ENCODE assay signal across 20 cellular contexts in the genomic region with DNA sequence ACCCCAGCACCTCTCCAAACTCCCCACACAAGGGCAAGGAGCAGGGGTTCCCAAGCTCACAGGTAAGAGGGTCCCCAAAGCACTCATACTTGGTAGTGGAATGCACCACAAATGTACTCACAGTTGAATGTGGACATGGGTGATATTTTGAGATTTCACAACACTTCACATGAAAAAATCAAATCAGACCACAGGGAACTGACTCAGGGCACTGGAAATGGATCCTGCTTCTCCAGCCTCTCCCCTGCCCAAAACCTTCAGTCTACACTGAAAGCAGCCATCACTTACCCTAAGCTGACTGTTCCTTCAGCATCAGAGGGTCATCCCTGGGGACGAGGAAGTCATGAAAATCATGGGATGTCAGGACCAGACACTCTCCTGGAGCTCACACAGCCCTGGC. TPM values are rescaled to one million over a fixed set of nuclear protein-coding genes. Genes with fewer than 3 reads are reported as not detected.
A peak's percentile ranks its signal among the peaks of the same experiment; 100 is the strongest.
DNase-seq lines count a peak whose midpoint lies in the region; ATAC-seq and TF ChIP-seq lines count a peak whose summit lies in the region.
"Had no signal": no experiment of that assay in that cellular context is flagged by ENCODE, and none has a peak within 500 bp of the region (broad histone marks: within the 10 kb centered on the region; RNA-seq: fewer than 3 reads in every experiment).

No MANE protein-coding gene starts in this region.

- peaks cover 6% of the 10 kb centered on the region for H3K4me1 ChIP-seq in mesenchymal stem cell (ENCODE audit: control insufficient read depth, insufficient read depth, low read depth, low read length)
- no peaks in the 10 kb centered on the region for H3K4me1 ChIP-seq in left ventricle myocardium inferior
- H3K4me1 ChIP-seq: neural progenitor cell had no signal

- no peak overlapping the region for H3K4me2 ChIP-seq in mesenchymal stem cell (ENCODE audit: low read length, poor library complexity, severe bottlenecking)
- H3K4me2 ChIP-seq: neural progenitor cell had no signal

- no peak overlapping the region for H3K27ac Mint-ChIP-seq in activated naive CD4-positive, alpha-beta T cell treated with anti-CD3 and anti-CD28 coated beads, Interleukin-2, amount 10 ng/mL, durations not matched to agents 7 days and 5 days
- H3K27ac Mint-ChIP-seq: activated CD4-positive, alpha-beta memory T cell treated with anti-CD3 and anti-CD28 coated beads, Interleukin-2, amount 10 ng/mL, durations not matched to agents 7 days and 5 days; HFFc6; memory B cell; neural progenitor cell; T-helper 1 cell treated with Interleukin-12 subunit alpha and Interleukin-12 subunit beta and Interleukin-4 antibody, amounts not matched to agents 30 μg/mL and 1 μg/mL, for 36 hours had no signal

- peaks cover 3% of the 10 kb centered on the region for H3K4me1 Mint-ChIP-seq in activated naive CD4-positive, alpha-beta T cell treated with anti-CD3 and anti-CD28 coated beads, Interleukin-2, amount 10 ng/mL, durations not matched to agents 7 days and 5 days

- H3K36me3 ChIP-seq in mesenchymal stem cell (ENCODE audit: control insufficient read depth in 1 of 2, insufficient read depth in 2 of 2, low read depth in 1 of 2, low read length in 2 of 2) (peaks cover 0 to 3% of the 10 kb centered on the region in 2 experiments), left ventricle myocardium inferior (no peaks in the 10 kb centered on the region)
- H3K36me3 ChIP-seq: neural progenitor cell, SJCRH30 had no signal

- H4K8ac ChIP-seq in mesenchymal stem cell (ENCODE audit: low read length), result no peak overlapping the region

- H3K27ac ChIP-seq in mesenchymal stem cell (ENCODE audit: low read length, poor library complexity, severe bottlenecking), result no peak overlapping the region
- H3K27ac ChIP-seq in left ventricle myocardium inferior (replicated peaks), result no peak overlapping the region
- H3K27ac ChIP-seq: neural progenitor cell, SJCRH30 had no signal

- no peak overlapping the region for H3K18ac ChIP-seq in mesenchymal stem cell (ENCODE audit: low read depth in 1 of 2, low read length in 2 of 2)

- H3K4me3 Mint-ChIP-seq in activated naive CD4-positive, alpha-beta T cell treated with anti-CD3 and anti-CD28 coated beads, Interleukin-2, amount 10 ng/mL, durations not matched to agents 7 days and 5 days, result no peak overlapping the region
- H3K4me3 Mint-ChIP-seq: activated CD4-positive, alpha-beta memory T cell treated with anti-CD3 and anti-CD28 coated beads, Interleukin-2, amount 10 ng/mL, durations not matched to agents 7 days and 5 days; HFFc6; memory B cell; neural progenitor cell; T-helper 1 cell treated with Interleukin-12 subunit alpha and Interleukin-12 subunit beta and Interleukin-4 antibody, amounts not matched to agents 30 μg/mL and 1 μg/mL, for 36 hours had no signal

- no peak overlapping the region for H2BK120ac ChIP-seq in mesenchymal stem cell (ENCODE audit: low read depth, low read length)

- H4K91ac ChIP-seq in mesenchymal stem cell (ENCODE audit: low read length), result no peak overlapping the region

- no peak overlapping the region for H2BK15ac ChIP-seq in mesenchymal stem cell (ENCODE audit: low read depth, poor library complexity, severe bottlenecking)

- no peak overlapping the region for H2AFZ ChIP-seq in mesenchymal stem cell (ENCODE audit: low read depth, low read length)
- H2AFZ ChIP-seq: neural progenitor cell had no signal

- peaks cover 9% of the 10 kb centered on the region for H3K27me3 Mint-ChIP-seq in activated naive CD4-positive, alpha-beta T cell treated with anti-CD3 and anti-CD28 coated beads, Interleukin-2, amount 10 ng/mL, durations not matched to agents 7 days and 5 days

- no peaks in the 10 kb centered on the region for H3K9me3 Mint-ChIP-seq in activated naive CD4-positive, alpha-beta T cell treated with anti-CD3 and anti-CD28 coated beads, Interleukin-2, amount 10 ng/mL, durations not matched to agents 7 days and 5 days
- H3K9me3 Mint-ChIP-seq: activated CD4-positive, alpha-beta memory T cell treated with anti-CD3 and anti-CD28 coated beads, Interleukin-2, amount 10 ng/mL, durations not matched to agents 7 days and 5 days; HFFc6; memory B cell; neural progenitor cell; T-helper 1 cell treated with Interleukin-12 subunit alpha and Interleukin-12 subunit beta and Interleukin-4 antibody, amounts not matched to agents 30 μg/mL and 1 μg/mL, for 36 hours had no signal

- H2BK12ac ChIP-seq in mesenchymal stem cell (ENCODE audit: low read length in 2 of 2), result peak overlapping the region in 1 of 2 experiments; percentile 18

- H3K4me3 ChIP-seq in mesenchymal stem cell (ENCODE audit: insufficient read depth in 1 of 2, low read depth in 1 of 2, low read length in 2 of 2) (no peak overlapping the region), left ventricle myocardium inferior (no peak overlapping the region)
- H3K4me3 ChIP-seq: neural progenitor cell, SJCRH30 had no signal

- H3K36me3 Mint-ChIP-seq in activated naive CD4-positive, alpha-beta T cell treated with anti-CD3 and anti-CD28 coated beads, Interleukin-2, amount 10 ng/mL, durations not matched to agents 7 days and 5 days, result no peaks in the 10 kb centered on the region
- H3K36me3 Mint-ChIP-seq: memory B cell, neural progenitor cell had no signal

- TF ChIP-seq CTCF in left ventricle myocardium inferior (IDR thresholded peaks at IDR 0.05; ENCODE audit: borderline replicate concordance), result no peak

- no peak overlapping the region for H2BK5ac ChIP-seq in mesenchymal stem cell (ENCODE audit: low read depth, low read length, poor library complexity, severe bottlenecking)

- H2AK5ac ChIP-seq in mesenchymal stem cell (ENCODE audit: low read length, severe bottlenecking), result no peak overlapping the region

- CTCF ChIA-PET in activated naive CD4-positive, alpha-beta T cell treated with anti-CD3 and anti-CD28 coated beads, Interleukin-2, amount 10 ng/mL, durations not matched to agents 7 days and 5 days (lab: Charles Lee), result interaction anchor here (1.0 kb wide), 1 partner anchor 34 kb away, joined by 4 read pairs; no protein-coding TSS in a partner anchor

- no peak overlapping the region for H3K14ac ChIP-seq in mesenchymal stem cell (ENCODE audit: low read length in 2 of 2)

- no peaks in the 10 kb centered on the region for H3K27me3 ChIP-seq in mesenchymal stem cell (ENCODE audit: control insufficient read depth in 1 of 2, insufficient read depth in 1 of 2, low read length in 2 of 2)
- no peaks in the 10 kb centered on the region for H3K27me3 ChIP-seq in left ventricle myocardium inferior (ENCODE audit: low read depth)
- H3K27me3 ChIP-seq: neural progenitor cell, SJCRH30 had no signal

- H3K9me3 ChIP-seq in mesenchymal stem cell (ENCODE audit: control insufficient read depth, low read length), result no peaks in the 10 kb centered on the region
- peaks cover 7% of the 10 kb centered on the region for H3K9me3 ChIP-seq in left ventricle myocardium inferior (replicated peaks)
- H3K9me3 ChIP-seq: SJCRH30 had no signal

- ATAC-seq in HG02981 (IDR thresholded peaks at IDR 0.05; ENCODE audit: unreplicated experiment), result no peak

- H3K23ac ChIP-seq in mesenchymal stem cell (ENCODE audit: low read length in 2 of 2), result no peak overlapping the region

- no peak overlapping the region for H3K4ac ChIP-seq in mesenchymal stem cell (ENCODE audit: low read depth in 1 of 2, low read length in 2 of 2)

- H3K9ac ChIP-seq in mesenchymal stem cell (ENCODE audit: low read length), result peak overlapping the region; percentile 66
- H3K9ac ChIP-seq: neural progenitor cell had no signal

- intact Hi-C loops in left ventricle myocardium inferior (cut with micrococcal nuclease), result no loop called here

- 64% methylated on average over 1 of the region's 1 CpG for WGBS in mesenchymal stem cell

- H3K79me1 ChIP-seq in mesenchymal stem cell (replicated peaks; ENCODE audit: low read length, poor library complexity, severe bottlenecking), result peaks cover 1% of the 10 kb centered on the region

- peak; percentile 19 for DNase-seq in HT-29 (ENCODE audit: low spot score)
- DNase-seq in amniotic epithelial cell (ENCODE audit: low read depth), result peak; percentile 54
- DNase-seq in mesenchymal stem cell, result no peak
- peak; percentile 59 for DNase-seq in stromal cell of bone marrow (ENCODE audit: low read depth)
- no peak for DNase-seq in activated CD4-positive, CD25-positive, alpha-beta regulatory T cell treated with anti-CD3 and anti-CD28 coated beads, Interleukin-2, amount 50 U/mL, for 72 hours
- DNase-seq in activated naive CD4-positive, alpha-beta T cell treated with anti-CD3 and anti-CD28 coated beads, Interleukin-2, amount 10 ng/mL, durations not matched to agents 7 days and 5 days, result no peak
- DNase-seq in left ventricle myocardium inferior, result no peak
- DNase-seq: activated CD4-positive, alpha-beta memory T cell treated with anti-CD3 and anti-CD28 coated beads, Interleukin-2, amount 10 ng/mL, durations not matched to agents 7 days and 5 days; activated naive CD4-positive, alpha-beta T cell treated with Interleukin-2 at 50 U/mL for 16 hours; HFFc6; hypothalamus; kidney; NCI-H1417 treated with DMSO at 0.1 percent for 48 hours; SJCRH30 had no signal

RNA-seq across cellular contexts. Expression of a gene that starts 40.2 kb away (rescaled TPM):
- total RNA-seq in HT-29 (2014; rRNA removed; shearing (Covaris generic)), result not detected in 2 replicates
- not detected for polyA plus RNA-seq in mesenchymal stem cell (2013, experiment 1 of 2)
- polyA plus RNA-seq in mesenchymal stem cell (2013, experiment 2 of 2), result not detected
- not detected for total RNA-seq in left ventricle myocardium inferior
- total RNA-seq: activated CD4-positive, alpha-beta memory T cell treated with anti-CD3 and anti-CD28 coated beads, Interleukin-2, amount 10 ng/mL, durations not matched to agents 7 days and 5 days; fibroblast of villous mesenchyme; HFFc6; kidney; pulmonary artery endothelial cell; SJCRH30 had no signal

Comparison
In these comparisons a context has a peak if more than half of its experiments do, and no peak if none do; other contexts are left out.
1. DNase-seq: peak in HT-29 (single experiment), amniotic epithelial cell (single experiment) and stromal cell of bone marrow (single experiment); none in mesenchymal stem cell (single experiment), activated CD4-positive, CD25-positive, alpha-beta regulatory T cell treated with anti-CD3 and anti-CD28 coated beads, Interleukin-2, amount 50 U/mL, for 72 hours (single experiment), activated naive CD4-positive, alpha-beta T cell treated with anti-CD3 and anti-CD28 coated beads, Interleukin-2, amount 10 ng/mL, durations not matched to agents 7 days and 5 days (single experiment) and left ventricle myocardium inferior (single experiment).